8 cellular contexts compared by ENCODE assay signal in the genomic region with DNA sequence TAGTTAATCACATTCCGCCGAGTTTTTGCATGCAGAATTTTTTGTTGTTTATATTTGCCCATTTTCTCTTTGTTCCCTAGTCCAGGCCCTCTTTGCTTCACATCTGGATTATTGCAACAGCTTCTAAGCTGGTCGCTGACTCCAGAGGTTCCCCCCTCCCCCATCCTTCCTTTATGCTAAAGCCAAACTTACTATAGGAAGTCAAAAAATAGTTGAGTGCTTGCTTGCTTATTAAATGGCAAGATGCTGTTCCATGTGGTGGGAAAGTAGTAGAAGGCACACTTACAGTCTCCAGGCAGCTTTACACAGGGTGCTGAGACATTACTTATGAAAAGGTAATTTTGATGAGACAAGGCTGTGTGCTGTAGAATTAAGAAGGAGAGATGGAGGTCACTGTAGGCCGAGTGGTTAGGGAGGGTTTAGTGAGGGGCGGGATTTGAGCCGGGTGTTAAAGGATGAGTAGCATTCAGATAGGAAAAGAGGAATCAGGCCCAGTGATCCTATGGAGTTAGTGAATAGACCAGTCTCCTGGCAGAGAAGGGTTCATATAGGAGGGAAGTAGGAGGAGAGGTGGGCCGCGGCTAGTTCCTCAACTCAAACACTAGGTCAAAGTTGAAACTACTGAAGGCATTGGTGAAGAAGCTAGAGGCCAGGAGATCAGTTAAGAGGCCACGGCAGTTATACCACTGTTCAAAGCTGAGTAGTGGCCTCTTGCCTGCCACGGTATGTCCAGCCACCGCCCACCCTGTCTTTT. TPM values are rescaled to one million over a fixed set of nuclear protein-coding genes. Genes with fewer than 3 reads are reported as not detected.
A peak's percentile ranks its signal among the peaks of the same experiment; 100 is the strongest.
DNase-seq lines count a peak whose midpoint lies in the region; ATAC-seq and TF ChIP-seq lines count a peak whose summit lies in the region.

No MANE protein-coding gene starts in this region.

- H2AFZ ChIP-seq in Loucy (ENCODE audit: low read length), result peak overlapping the region; percentile 74; the same call in 1 of the 2 replicates

- no peaks in the 10 kb centered on the region for H3F3A ChIP-seq in Loucy (ENCODE audit: low read depth)

- 7 to 20% methylated on average over 11 of the region's 11 CpGs for WGBS in lung, 2 donors

- H3K4me1 ChIP-seq in Loucy (ENCODE audit: insufficient read depth, low read length, poor library complexity, severe bottlenecking), result peaks cover 38% of the 10 kb centered on the region
- H3K4me1 ChIP-seq in lung (ENCODE audit: control insufficient read depth in 2 of 2, insufficient read depth in 2 of 2, low read length in 2 of 2), result peaks cover 3 to 11% of the 10 kb centered on the region in 2 donors

- peak overlapping the region; percentile 87 for H3K4me2 ChIP-seq in Loucy (ENCODE audit: low read depth, low read length, poor library complexity, severe bottlenecking)

- H3K4me3 ChIP-seq in BJ (ENCODE audit: low read depth, low read length) (peak overlapping the region; percentile 89), Loucy (ENCODE audit: low read length, poor library complexity, severe bottlenecking) (peak overlapping the region; percentile 96), brain microvascular endothelial cell (ENCODE audit: low read depth, low read length) (peak overlapping the region; percentile 77), lung (peak overlapping the region; percentile 80)

- no peak for ATAC-seq in lung (ENCODE audit: insufficient read depth, low FRiP score)
- ATAC-seq in GM21367 (IDR thresholded peaks at IDR 0.05; ENCODE audit: unreplicated experiment), result no peak

- H3K9me2 ChIP-seq in Loucy (replicated peaks; ENCODE audit: low read depth, low read length), result no peaks in the 10 kb centered on the region

- H3K9ac ChIP-seq in Loucy (ENCODE audit: low read depth, low read length, poor library complexity, severe bottlenecking), result peak overlapping the region; percentile 75

- POLR2A ChIA-PET in BJ (lab: Charles Lee), result no interaction called here

- DNase-seq in BJ (ENCODE audit: low read depth), result no peak
- DNase-seq in brain microvascular endothelial cell, result no peak
- no peak for DNase-seq in lung (ENCODE audit: low spot score)
- no peak for DNase-seq in NCI-H748 (lab: John Stamatoyannopoulos, UW; ENCODE audit: unreplicated experiment)
- DNase-seq in NCI-H526 treated with DMSO at 0.1 percent for 48 hours (lab: John Stamatoyannopoulos, UW), result no peak
- no peak for DNase-seq in stimulated activated CD4-positive, alpha-beta T cell treated with anti-CD3 and anti-CD28 coated beads, Interleukin-2, amount 100 ng/mL, for 48 hours

- TF ChIP-seq CTCF in BJ (IDR thresholded peaks at IDR 0.05; ENCODE audit: insufficient read depth, low read depth, low read length), result no peak
- no peak for TF ChIP-seq CTCF in Loucy (conservative IDR thresholded peaks at IDR 0.05; ENCODE audit: low read length)
- no peak for TF ChIP-seq CTCF in brain microvascular endothelial cell (IDR thresholded peaks at IDR 0.05; ENCODE audit: low read depth, low read length, missing control alignments)
- no peak for TF ChIP-seq CTCF in lung (IDR thresholded peaks at IDR 0.05; ENCODE audit: control extremely low read depth, extremely low read depth)

- H3K9me3 ChIP-seq in Loucy (ENCODE audit: insufficient read depth, low read depth, low read length) (no peaks in the 10 kb centered on the region), lung (ENCODE audit: control insufficient read depth in 2 of 2, insufficient read depth in 1 of 2, low read length in 1 of 2) (no peaks in the 10 kb centered on the region)

- no peak overlapping the region for H3K27ac ChIP-seq in brain microvascular endothelial cell
- peak overlapping the region in 1 of 2 donors; percentile 7 for H3K27ac ChIP-seq in lung (ENCODE audit: low read depth in 1 of 2, low read length in 1 of 2)

- in situ Hi-C loops in brain microvascular endothelial cell (cut with HindIII; ENCODE audit: low pct_ligation_motif_present, low sequenced_read_pairs), result no loop called here

- H3K36me3 ChIP-seq in BJ (ENCODE audit: control insufficient read depth, insufficient read depth, low read length), result peaks cover 7% of the 10 kb centered on the region
- H3K36me3 ChIP-seq in Loucy (ENCODE audit: insufficient read depth, low read length), result no peaks in the 10 kb centered on the region
- H3K36me3 ChIP-seq in brain microvascular endothelial cell (replicated peaks), result peaks cover 9% of the 10 kb centered on the region
- H3K36me3 ChIP-seq in lung (ENCODE audit: control insufficient read depth in 2 of 2, insufficient read depth in 2 of 2, low read length in 2 of 2), result peaks cover 4 to 5% of the 10 kb centered on the region in 2 donors

- peaks cover 53% of the 10 kb centered on the region for H3K79me2 ChIP-seq in Loucy (ENCODE audit: insufficient read depth, low read length)

- H4K20me1 ChIP-seq in Loucy (ENCODE audit: insufficient read depth, low read length, poor library complexity, severe bottlenecking), result peaks cover 14% of the 10 kb centered on the region

- CTCF ChIA-PET in BJ (lab: Yijun Ruan, JAX), result interaction anchor here (1.1 to 2.6 kb wide), 3 partner anchors 8 to 29 kb away, joined by 3 to 9 read pairs (median 3); no protein-coding TSS in a partner anchor

- H3K27me3 ChIP-seq in BJ (ENCODE audit: control insufficient read depth, insufficient read depth, low read length) (peaks cover 12% of the 10 kb centered on the region), Loucy (ENCODE audit: insufficient read depth, low read length, poor library complexity, severe bottlenecking) (no peaks in the 10 kb centered on the region), brain microvascular endothelial cell (replicated peaks) (no peaks in the 10 kb centered on the region), lung (ENCODE audit: control insufficient read depth, insufficient read depth) (no peaks in the 10 kb centered on the region)

RNA-seq across cellular contexts. Expression of a gene that starts 1.4 kb away (rescaled TPM):
- 4.2 and 5.5 TPM in 2 replicates for polyA plus RNA-seq in BJ (2011; rRNA removed)
- polyA minus RNA-seq in BJ (2011; rRNA and poly(A)+ RNA removed), result 6.6 and 8.5 TPM in 2 replicates
- 10 to 100 TPM; 10.3 to 35.6 TPM for total RNA-seq in lung
- 1 to 10 TPM; 3.2 to 5.1 TPM for polyA plus RNA-seq in lung

RNA-seq across cellular contexts. Expression of a gene that starts 52.7 kb away (rescaled TPM):
- 1.6 and 1.7 TPM in 2 replicates for polyA plus RNA-seq in BJ (2011; rRNA removed)
- 2.9 and 3.6 TPM in 2 replicates for polyA minus RNA-seq in BJ (2011; rRNA and poly(A)+ RNA removed)
- total RNA-seq in lung, result 10 to 100 TPM; 17.8 to 30.3 TPM
- polyA plus RNA-seq in lung, result 1 to 10 TPM; 3.5 to 5.9 TPM

RNA-seq across cellular contexts. Expression of a gene that starts 57.0 kb away (rescaled TPM):
- 4.6 and 9.6 TPM in 2 replicates for polyA plus RNA-seq in BJ (2011; rRNA removed)
- 4.0 and 4.3 TPM in 2 replicates for polyA minus RNA-seq in BJ (2011; rRNA and poly(A)+ RNA removed)
- total RNA-seq in lung, result 10 to 100 TPM; 23.3 to 64.3 TPM
- 1 to 10 TPM; 4.6 to 5.8 TPM for polyA plus RNA-seq in lung
